In the genomic region with DNA sequence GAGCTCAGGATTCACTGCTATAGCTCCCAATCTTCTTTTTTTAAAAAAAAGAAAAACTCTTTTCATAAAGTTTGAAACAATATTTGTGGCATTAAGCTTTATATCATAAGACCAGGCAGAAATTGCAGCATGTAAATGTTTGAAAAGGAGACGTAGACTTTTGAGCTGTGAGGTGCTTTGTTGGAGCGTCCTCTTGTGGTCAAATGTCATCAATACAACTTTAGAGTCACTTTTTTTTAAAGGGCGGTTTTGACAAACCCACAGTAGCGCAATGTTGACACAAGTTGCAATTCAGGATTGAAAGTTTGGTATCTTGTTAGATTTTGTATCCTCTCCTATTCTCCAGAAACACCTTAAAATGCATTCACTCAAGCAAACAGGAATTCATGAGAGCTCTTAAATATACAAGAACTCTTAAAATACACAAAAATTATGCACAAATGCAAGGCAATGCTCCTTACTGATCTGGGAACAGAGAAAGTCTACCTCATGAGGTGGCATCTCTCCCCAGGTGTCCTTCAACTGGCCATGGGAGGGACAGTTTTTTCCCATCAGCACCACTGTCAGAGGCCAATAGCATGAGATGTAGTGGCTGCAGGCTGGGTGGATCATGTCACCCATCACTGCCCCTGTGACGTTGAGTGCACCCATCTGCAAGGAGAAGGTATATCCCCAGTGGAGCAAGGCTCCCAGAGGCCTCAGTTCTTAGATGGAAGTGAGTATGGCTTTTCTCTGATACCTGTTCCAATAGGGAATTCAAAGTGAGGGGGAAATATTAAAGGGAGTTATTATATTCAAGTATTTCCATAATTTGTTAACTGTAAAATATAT, we compare ENCODE assay signal across 9 cellular contexts.
DNase-seq lines count a peak whose midpoint lies in the region; ATAC-seq, FAIRE-seq and TF ChIP-seq lines count a peak whose summit lies in the region.
"Had no signal": no experiment of that assay in that cellular context is flagged by ENCODE, and none has a peak within 500 bp of the region (broad histone marks: within the 10 kb centered on the region; RNA-seq: fewer than 3 reads in every experiment).

No MANE protein-coding gene starts in this region.

- H3K27ac Mint-ChIP-seq in CD4-positive, alpha-beta T cell: no peak overlapping the region
- H3K27ac Mint-ChIP-seq: T-helper 1 cell treated with Interleukin-12 subunit alpha and Interleukin-12 subunit beta and Interleukin-4 antibody, amounts not matched to agents 30 μg/mL and 1 μg/mL, for 36 hours had no signal

- H3K9me3 ChIP-seq in CD4-positive, alpha-beta T cell (ENCODE audit: control insufficient read depth, low read length): no peaks in the 10 kb centered on the region
- no peaks in the 10 kb centered on the region for H3K9me3 ChIP-seq in adrenal gland (replicated peaks in 1 of 3)

- no peaks in the 10 kb centered on the region for H3K9me3 Mint-ChIP-seq in CD4-positive, alpha-beta T cell
- H3K9me3 Mint-ChIP-seq: T-helper 1 cell treated with Interleukin-12 subunit alpha and Interleukin-12 subunit beta and Interleukin-4 antibody, amounts not matched to agents 30 μg/mL and 1 μg/mL, for 36 hours had no signal

- H3K4me3 ChIP-seq in adrenal gland: no peak overlapping the region

- H3K27me3 ChIP-seq in CD4-positive, alpha-beta T cell (ENCODE audit: control insufficient read depth, insufficient read depth, low read length): peaks cover 23% of the 10 kb centered on the region
- peaks cover 33% of the 10 kb centered on the region for H3K27me3 ChIP-seq in adrenal gland

- H3K4me1 Mint-ChIP-seq in CD4-positive, alpha-beta T cell (ENCODE audit: low read depth): peaks cover 6% of the 10 kb centered on the region

- H3K4me3 Mint-ChIP-seq in CD4-positive, alpha-beta T cell: no peak overlapping the region
- H3K4me3 Mint-ChIP-seq: T-helper 1 cell treated with Interleukin-12 subunit alpha and Interleukin-12 subunit beta and Interleukin-4 antibody, amounts not matched to agents 30 μg/mL and 1 μg/mL, for 36 hours had no signal

- peaks cover 77% of the 10 kb centered on the region for H3K27me3 Mint-ChIP-seq in CD4-positive, alpha-beta T cell

- CTCF ChIA-PET in CD4-positive, alpha-beta T cell (lab: Charles Lee): interaction anchor here (0.7 to 2.5 kb wide), 13 partner anchors 11 to 1507 kb away, joined by 3 to 12 read pairs (median 3); a partner anchor contains a TSS

- peak; percentile 76 for FAIRE-seq in GM19239 (lab: Jason Lieb, UNC)

- POLR2A ChIA-PET in CD4-positive, alpha-beta T cell (lab: Charles Lee): interaction anchor here (1.1 to 1.2 kb wide), 3 partner anchors 575 to 637 kb away, joined by 4 to 7 read pairs (median 7); no protein-coding TSS in a partner anchor

- H3K36me3 ChIP-seq in adrenal gland (replicated peaks in 1 of 2): no peaks in the 10 kb centered on the region

- TF ChIP-seq CTCF in CD4-positive, alpha-beta T cell (IDR thresholded peaks at IDR 0.05): peak; percentile 69
- peak; percentile 77 to 86 (median 82) for TF ChIP-seq CTCF in adrenal gland (IDR thresholded peaks at IDR 0.05)

- no peaks in the 10 kb centered on the region for H3K36me3 Mint-ChIP-seq in CD4-positive, alpha-beta T cell (ENCODE audit: low read depth)

- peak; percentile 49 for ATAC-seq in CD4-positive, alpha-beta T cell (ENCODE audit: poor library complexity)
- ATAC-seq in GM21717 (IDR thresholded peaks at IDR 0.05; ENCODE audit: unreplicated experiment) (no peak), GM18505 (IDR thresholded peaks at IDR 0.05; ENCODE audit: unreplicated experiment) (no peak)

- H3K4me1 ChIP-seq in adrenal gland (replicated peaks in 1 of 2): no peaks in the 10 kb centered on the region

- TF ChIP-seq POLR2A in adrenal gland (IDR thresholded peaks at IDR 0.05): no peak
- no peak for TF ChIP-seq POLR2A in GM18505 (IDR thresholded peaks at IDR 0.05; ENCODE audit: borderline replicate concordance, extremely low read depth, insufficient read depth, insufficient read length)

- DNase-seq in CD4-positive, alpha-beta T cell: peak in 5 of 10 experiments; percentile 0 to 8 (median 7)
- no peak for DNase-seq in GM19239 (ENCODE audit: insufficient read length, low spot score)
- DNase-seq in NCI-H526 treated with DMSO at 0.1 percent for 48 hours (lab: John Stamatoyannopoulos, UW): peak; percentile 48
- DNase-seq in adrenal gland: peak in 2 of 7 donors; percentile 31 to 36
- DNase-seq in inferior parietal cortex (ENCODE audit: extremely low spot score): peak; percentile 82
- DNase-seq in stromal cell of bone marrow (ENCODE audit: low read depth): peak; percentile 36

- WGBS in adrenal gland, 4 donors: 11 to 19% (median 14%) methylated on average over 5 of the region's 5 CpGs

- no peak overlapping the region for H3K27ac ChIP-seq in CD4-positive, alpha-beta T cell (ENCODE audit: low read depth, low read length)
- H3K27ac ChIP-seq in adrenal gland: no peak overlapping the region

- intact Hi-C loops in CD4-positive, alpha-beta T cell (cut with DNase I, micrococcal nuclease): loop anchor here (1.0 to 10.0 kb wide), 8 partner anchors 410 to 802 kb away; no protein-coding TSS in a partner anchor
- intact Hi-C loops in adrenal gland (cut with DNase I): loop anchor here (10.0 kb wide), 2 partner anchors 602 to 632 kb away; no protein-coding TSS in a partner anchor
